In genomic region chr3:3798641-3799113, GRCh38 we compare ENCODE assay signal across 8 cellular contexts. TPM values are rescaled to one million over a fixed set of nuclear protein-coding genes. Genes with fewer than 3 reads are reported as not detected.
DNase-seq lines count a peak whose midpoint lies in the region; ATAC-seq and TF ChIP-seq lines count a peak whose summit lies in the region.

No MANE protein-coding gene starts in this region.

- TF ChIP-seq CTCF in GM10248 (IDR thresholded peaks at IDR 0.05; ENCODE audit: control extremely low read depth, extremely low read depth, low read depth, missing control alignments) (no peak), psoas muscle (IDR thresholded peaks at IDR 0.05) (no peak)

- H3K36me3 Mint-ChIP-seq in activated T-helper 1 cell treated with anti-CD3 and anti-CD28 coated beads, Interleukin-12 subunit alpha, Interleukin-12 subunit beta, Interleukin-2, Interleukin-4 antibody, amounts not matched to agents 30 ng/mL and 10 ng/mL and 1 ng/mL, durations not matched to agents 14 hours and 24 hours and 36 hours (ENCODE audit: low read depth): no peaks in the 10 kb centered on the region

- DNase-seq in GM10248 (ENCODE audit: extremely low spot score) (peak; percentile 15), right cardiac atrium (peak in 2 of 3 donors; percentile 50 to 55), psoas muscle (peak; percentile 15 to 58), NCI-H1436 treated with DMSO at 0.1 percent for 48 hours (lab: John Stamatoyannopoulos, UW) (no peak), cortex of kidney (lab: John Stamatoyannopoulos, UW) (no peak)
- DNase-seq in activated T-helper 1 cell treated with anti-CD3 and anti-CD28 coated beads, Interleukin-12 subunit alpha, Interleukin-12 subunit beta, Interleukin-2, Interleukin-4 antibody, amounts not matched to agents 30 ng/mL and 10 ng/mL and 1 ng/mL, durations not matched to agents 14 hours and 24 hours and 36 hours (ENCODE audit: low spot score): no peak

- CTCF ChIA-PET in GM10248 (lab: Yijun Ruan, JAX): no interaction called here

- H3K27me3 ChIP-seq in right cardiac atrium (ENCODE audit: control insufficient read depth, insufficient read depth) (no peaks in the 10 kb centered on the region), psoas muscle (ENCODE audit: insufficient read depth in 3 of 3, low read length in 2 of 3) (no peaks in the 10 kb centered on the region)

- H3K27me3 Mint-ChIP-seq in activated T-helper 1 cell treated with anti-CD3 and anti-CD28 coated beads, Interleukin-12 subunit alpha, Interleukin-12 subunit beta, Interleukin-2, Interleukin-4 antibody, amounts not matched to agents 30 ng/mL and 10 ng/mL and 1 ng/mL, durations not matched to agents 14 hours and 24 hours and 36 hours (ENCODE audit: insufficient read depth): peaks cover 53% of the 10 kb centered on the region

- H3K9me3 ChIP-seq in right cardiac atrium (ENCODE audit: control insufficient read depth, low read length): no peaks in the 10 kb centered on the region
- H3K9me3 ChIP-seq in psoas muscle: no peaks in the 10 kb centered on the region

- no peak overlapping the region for H3K27ac Mint-ChIP-seq in activated T-helper 1 cell treated with anti-CD3 and anti-CD28 coated beads, Interleukin-12 subunit alpha, Interleukin-12 subunit beta, Interleukin-2, Interleukin-4 antibody, amounts not matched to agents 30 ng/mL and 10 ng/mL and 1 ng/mL, durations not matched to agents 14 hours and 24 hours and 36 hours

- H3K36me3 ChIP-seq in psoas muscle (ENCODE audit: insufficient read depth in 1 of 2, low read depth in 1 of 2): no peaks in the 10 kb centered on the region

- intact Hi-C loops in activated T-helper 1 cell treated with anti-CD3 and anti-CD28 coated beads, Interleukin-12 subunit alpha, Interleukin-12 subunit beta, Interleukin-2, Interleukin-4 antibody, amounts not matched to agents 30 ng/mL and 10 ng/mL and 1 ng/mL, durations not matched to agents 14 hours and 24 hours and 36 hours (cut with micrococcal nuclease): no loop called here
- intact Hi-C loops in right cardiac atrium (cut with DNase I): no loop called here
- intact Hi-C loops in psoas muscle (cut with DNase I): no loop called here

- peak overlapping the region; percentile 78 for H3K4me3 Mint-ChIP-seq in activated T-helper 1 cell treated with anti-CD3 and anti-CD28 coated beads, Interleukin-12 subunit alpha, Interleukin-12 subunit beta, Interleukin-2, Interleukin-4 antibody, amounts not matched to agents 30 ng/mL and 10 ng/mL and 1 ng/mL, durations not matched to agents 14 hours and 24 hours and 36 hours

- no peaks in the 10 kb centered on the region for H3K9me3 Mint-ChIP-seq in activated T-helper 1 cell treated with anti-CD3 and anti-CD28 coated beads, Interleukin-12 subunit alpha, Interleukin-12 subunit beta, Interleukin-2, Interleukin-4 antibody, amounts not matched to agents 30 ng/mL and 10 ng/mL and 1 ng/mL, durations not matched to agents 14 hours and 24 hours and 36 hours

- peaks cover 6% of the 10 kb centered on the region for H3K4me1 Mint-ChIP-seq in activated T-helper 1 cell treated with anti-CD3 and anti-CD28 coated beads, Interleukin-12 subunit alpha, Interleukin-12 subunit beta, Interleukin-2, Interleukin-4 antibody, amounts not matched to agents 30 ng/mL and 10 ng/mL and 1 ng/mL, durations not matched to agents 14 hours and 24 hours and 36 hours (ENCODE audit: low read depth)

- ATAC-seq in HG03159 (IDR thresholded peaks at IDR 0.05; ENCODE audit: unreplicated experiment) (peak; percentile 40), right cardiac atrium (peak; percentile 43 to 58), psoas muscle (peak; percentile 29 to 61 (median 45)), GM21528 (IDR thresholded peaks at IDR 0.05; ENCODE audit: low FRiP score, unreplicated experiment) (no peak)

- H3K4me1 ChIP-seq in right cardiac atrium (ENCODE audit: control insufficient read depth, insufficient read depth, low read length): no peaks in the 10 kb centered on the region
- H3K4me1 ChIP-seq in psoas muscle: peaks cover 10% of the 10 kb centered on the region

- H3K4me3 ChIP-seq in right cardiac atrium (ENCODE audit: low read length) (peak overlapping the region; percentile 41), psoas muscle (peak overlapping the region; percentile 82)

- POLR2A ChIA-PET in GM10248 (lab: Yijun Ruan, JAX): no interaction called here

- under 1% methylated on average over 37 of the region's 37 CpGs for WGBS in right cardiac atrium
- WGBS in psoas muscle, 3 donors: 0 to 1% (median 1%) methylated on average over 34 to 37 of the region's 37 CpGs

- H3K27ac ChIP-seq in right cardiac atrium (ENCODE audit: low read length) (no peak overlapping the region), psoas muscle (peak overlapping the region; percentile 80)

RNA-seq across cellular contexts. Expression of gene LRRN1, which starts 0.6 kb away (rescaled TPM):
- total RNA-seq in activated T-helper 1 cell treated with anti-CD3 and anti-CD28 coated beads, Interleukin-12 subunit alpha, Interleukin-12 subunit beta, Interleukin-2, Interleukin-4 antibody, amounts not matched to agents 30 ng/mL and 10 ng/mL and 1 ng/mL, durations not matched to agents 14 hours and 24 hours and 36 hours: not detected in 2 replicates
- under 1 TPM in 3 of 4 donors, not detected in 1; 0.14 to 0.15 (median 0.14) TPM for total RNA-seq in right cardiac atrium
- 0.05 TPM for polyA plus RNA-seq in right cardiac atrium
- total RNA-seq in psoas muscle: 10 to 100 TPM in 1 of 4 donors, 1 to 10 TPM in 3; 5.1 to 12.6 (median 8.0) TPM
- 1 to 10 TPM in 2 of 3 donors, under 1 TPM in 1; 0.29 to 3.2 (median 1.5) TPM for polyA plus RNA-seq in psoas muscle

Comparison
In these comparisons a context has a peak if more than half of its experiments do, and no peak if none do; other contexts are left out.
1. DNase-seq: peak in GM10248 (single experiment), right cardiac atrium (2 of 3) and psoas muscle (2 of 2); none in activated T-helper 1 cell treated with anti-CD3 and anti-CD28 coated beads, Interleukin-12 subunit alpha, Interleukin-12 subunit beta, Interleukin-2, Interleukin-4 antibody, amounts not matched to agents 30 ng/mL and 10 ng/mL and 1 ng/mL, durations not matched to agents 14 hours and 24 hours and 36 hours (single experiment), NCI-H1436 treated with DMSO at 0.1 percent for 48 hours (single experiment) and cortex of kidney (single experiment).